Comparison of ENCODE assay signal across 25 cellular contexts in the genomic region with DNA sequence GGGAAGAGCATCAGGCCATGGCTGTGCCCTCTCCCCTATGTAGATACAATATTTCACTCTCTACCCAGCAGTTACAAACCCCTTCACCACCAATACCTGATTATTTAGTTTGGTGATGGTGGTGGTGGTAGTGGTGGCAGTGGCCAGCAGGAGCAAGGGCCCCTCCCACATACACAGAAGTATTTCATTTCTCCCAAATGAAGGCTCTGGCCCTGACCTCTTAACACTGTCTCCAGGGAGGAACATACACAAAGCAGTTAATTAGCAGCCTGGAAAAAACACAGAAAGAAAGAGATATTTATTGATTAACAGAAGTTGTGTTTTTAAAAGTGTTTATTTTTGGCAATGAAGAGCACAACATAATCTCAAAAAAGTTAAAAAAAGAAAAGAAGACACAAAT.
"Had no signal": no experiment of that assay in that cellular context is flagged by ENCODE, and none has a peak within 500 bp of the region (broad histone marks: within the 10 kb centered on the region; RNA-seq: fewer than 3 reads in every experiment).

No MANE protein-coding gene starts in this region.

- H3K27me3 Mint-ChIP-seq: naive thymus-derived CD8-positive, alpha-beta T cell had no signal

- DNase-seq: colonic mucosa; cortex of kidney; dermis blood vessel endothelial cell; dorsolateral prefrontal cortex; effector CD4-positive, alpha-beta T cell; effector memory CD4-positive, alpha-beta T cell; esophagus squamous epithelium; foreskin fibroblast; foreskin melanocyte; gastrocnemius medialis; glutamatergic neuron; head of caudate nucleus; heart right ventricle; hippocampal formation; left cardiac atrium; left lung; left ventricle myocardium superior; lower lobe of right lung; mesendoderm; midbrain; naive thymus-derived CD8-positive, alpha-beta T cell had no signal

- H3K4me1 ChIP-seq: colonic mucosa, gastrocnemius medialis, lower lobe of right lung had no signal

- H3K27ac ChIP-seq: colonic mucosa, dorsolateral prefrontal cortex, esophagus squamous epithelium, gastrocnemius medialis, heart right ventricle, left lung, lower lobe of right lung had no signal

- FAIRE-seq: endothelial cell of umbilical vein, islet of Langerhans, keratinocyte had no signal

- H3K27me3 ChIP-seq: colonic mucosa, dorsolateral prefrontal cortex, esophagus squamous epithelium, heart right ventricle, left lung had no signal

- H3K4me3 Mint-ChIP-seq: naive thymus-derived CD8-positive, alpha-beta T cell had no signal

- ATAC-seq: esophagus mucosa; gastrocnemius medialis; heart right ventricle; left cardiac atrium; left lung; left ventricle myocardium superior; lower lobe of right lung; naive thymus-derived CD8-positive, alpha-beta T cell had no signal

- H3K4me3 ChIP-seq: colonic mucosa, esophagus squamous epithelium, gastrocnemius medialis, heart right ventricle, left lung, lower lobe of right lung had no signal

- H3K27ac Mint-ChIP-seq: naive thymus-derived CD8-positive, alpha-beta T cell had no signal
